In the genomic region with DNA sequence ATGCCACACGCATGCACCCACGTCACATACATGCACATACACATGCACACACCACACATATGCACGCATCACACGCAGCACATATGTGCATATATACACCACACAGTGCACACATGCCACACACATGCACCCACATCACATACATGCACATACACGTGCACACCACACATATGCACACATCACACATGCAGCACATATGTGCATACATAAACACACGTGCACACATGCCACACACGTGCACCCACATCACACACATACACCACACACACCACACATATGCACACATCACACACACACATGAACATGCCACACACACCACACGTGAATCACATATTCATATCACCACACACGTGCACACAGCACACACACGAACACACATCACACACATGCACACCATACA, we compare ENCODE assay signal across 17 cellular contexts.
"Had no signal": no experiment of that assay in that cellular context is flagged by ENCODE, and none has a peak within 500 bp of the region (broad histone marks: within the 10 kb centered on the region; RNA-seq: fewer than 3 reads in every experiment).

No MANE protein-coding gene starts in this region.

- H3K27me3 ChIP-seq: hepatocyte, neutrophil, sigmoid colon, transverse colon had no signal

- H3K4me2 ChIP-seq: hepatocyte had no signal

- H3K27ac ChIP-seq: coronary artery, hepatocyte, neutrophil, sigmoid colon, skin epidermis, thoracic aorta, transverse colon had no signal

- H3K27ac Mint-ChIP-seq: naive thymus-derived CD4-positive, alpha-beta T cell; nephron progenitor cell; stimulated activated naive B cell treated with anti-CD40 and anti-IgM and Interleukin-4, amounts not matched to agents 10 μg/mL and 1 μg/mL and 100 μg/mL, for 72 hours; stimulated activated naive CD8-positive, alpha-beta T cell treated with anti-CD3 and anti-CD28 coated beads, Interleukin-15, amount 100 ng/mL, for 72 hours had no signal

- H2AFZ ChIP-seq: hepatocyte had no signal

- H3K27me3 Mint-ChIP-seq: naive thymus-derived CD4-positive, alpha-beta T cell; stimulated activated naive B cell treated with anti-CD40 and anti-IgM and Interleukin-4, amounts not matched to agents 10 μg/mL and 1 μg/mL and 100 μg/mL, for 72 hours had no signal

- H3K4me3 Mint-ChIP-seq: naive thymus-derived CD4-positive, alpha-beta T cell; nephron progenitor cell; stimulated activated naive B cell treated with anti-CD40 and anti-IgM and Interleukin-4, amounts not matched to agents 10 μg/mL and 1 μg/mL and 100 μg/mL, for 72 hours; stimulated activated naive CD8-positive, alpha-beta T cell treated with anti-CD3 and anti-CD28 coated beads, Interleukin-15, amount 100 ng/mL, for 72 hours had no signal

- H3K9me3 ChIP-seq: neutrophil, sigmoid colon, thoracic aorta, transverse colon had no signal

- H3K79me2 ChIP-seq: hepatocyte had no signal

- H3K4me1 Mint-ChIP-seq: naive thymus-derived CD4-positive, alpha-beta T cell; nephron progenitor cell; stimulated activated naive B cell treated with anti-CD40 and anti-IgM and Interleukin-4, amounts not matched to agents 10 μg/mL and 1 μg/mL and 100 μg/mL, for 72 hours; stimulated activated naive CD8-positive, alpha-beta T cell treated with anti-CD3 and anti-CD28 coated beads, Interleukin-15, amount 100 ng/mL, for 72 hours had no signal

- H3K4me3 ChIP-seq: coronary artery, hepatocyte, sigmoid colon, skin epidermis, thoracic aorta, transverse colon had no signal

- H3K36me3 Mint-ChIP-seq: naive thymus-derived CD4-positive, alpha-beta T cell; stimulated activated naive B cell treated with anti-CD40 and anti-IgM and Interleukin-4, amounts not matched to agents 10 μg/mL and 1 μg/mL and 100 μg/mL, for 72 hours had no signal

- H3K4me1 ChIP-seq: sigmoid colon, transverse colon had no signal

- H3K9me3 Mint-ChIP-seq: stimulated activated naive CD8-positive, alpha-beta T cell treated with anti-CD3 and anti-CD28 coated beads, Interleukin-15, amount 100 ng/mL, for 72 hours had no signal

- DNase-seq: effector CD4-positive, alpha-beta T cell; foreskin melanocyte; left colon; mammary epithelial cell; naive thymus-derived CD4-positive, alpha-beta T cell; nephron progenitor cell; posterior cingulate gyrus; sigmoid colon; stimulated activated CD4-positive, alpha-beta T cell treated with anti-CD3 and anti-CD28 coated beads, Interleukin-4, amount 100 ng/mL, for 4 hours; stimulated activated naive B cell treated with anti-CD40 and anti-IgM and Interleukin-4, amounts not matched to agents 10 μg/mL and 1 μg/mL and 100 μg/mL, for 72 hours; stimulated activated naive CD8-positive, alpha-beta T cell treated with anti-CD3 and anti-CD28 coated beads, Interleukin-15, amount 100 ng/mL, for 72 hours; transverse colon had no signal

- H3K36me3 ChIP-seq: neutrophil, sigmoid colon, thoracic aorta, transverse colon had no signal
